Comparison of ENCODE assay signal across 23 cellular contexts in genomic region chrX:11138498-11139390, GRCh38. TPM values are rescaled to one million over a fixed set of nuclear protein-coding genes. Genes with fewer than 3 reads are reported as not detected.
A peak's percentile ranks its signal among the peaks of the same experiment; 100 is the strongest.
DNase-seq lines count a peak whose midpoint lies in the region; ATAC-seq, FAIRE-seq and TF ChIP-seq lines count a peak whose summit lies in the region.
"Had no signal": no experiment of that assay in that cellular context is flagged by ENCODE, and none has a peak within 500 bp of the region (broad histone marks: within the 10 kb centered on the region; RNA-seq: fewer than 3 reads in every experiment).

No MANE protein-coding gene starts in this region.

- POLR2A ChIA-PET in MCF 10A (lab: Yijun Ruan, JAX) = interaction anchor here (1.0 kb wide), 1 partner anchor 9 kb away, joined by 3 read pairs; no protein-coding TSS in a partner anchor

- intact Hi-C loops in mammary epithelial cell (cut with micrococcal nuclease) (no loop called here), MCF 10A (cut with micrococcal nuclease) (no loop called here)

- no peaks in the 10 kb centered on the region for H3K27me3 ChIP-seq in mammary epithelial cell (ENCODE audit: insufficient read depth, low read length)
- H3K27me3 ChIP-seq in astrocyte (ENCODE audit: insufficient read depth, low read length) = no peaks in the 10 kb centered on the region
- no peaks in the 10 kb centered on the region for H3K27me3 ChIP-seq in effector memory CD4-positive, alpha-beta T cell (replicated peaks; ENCODE audit: control insufficient read depth, insufficient read depth, low read length, poor library complexity, severe bottlenecking)

- H3K36me3 ChIP-seq in mammary epithelial cell (ENCODE audit: insufficient read depth, low read length) (no peaks in the 10 kb centered on the region), astrocyte (ENCODE audit: insufficient read depth, low read length) (no peaks in the 10 kb centered on the region)
- no peaks in the 10 kb centered on the region for H3K36me3 ChIP-seq in effector memory CD4-positive, alpha-beta T cell (ENCODE audit: control insufficient read depth, insufficient read depth, low read length)
- H3K36me3 ChIP-seq: BLaER1 had no signal

- H4K20me1 ChIP-seq in mammary epithelial cell (ENCODE audit: insufficient read depth, low read length) = no peaks in the 10 kb centered on the region
- no peaks in the 10 kb centered on the region for H4K20me1 ChIP-seq in astrocyte (ENCODE audit: insufficient read depth, low read length)

- no peaks in the 10 kb centered on the region for H3K9me3 ChIP-seq in mammary epithelial cell (replicated peaks; ENCODE audit: insufficient read depth, low read length)
- no peaks in the 10 kb centered on the region for H3K9me3 ChIP-seq in astrocyte (ENCODE audit: insufficient read depth, low read depth, low read length)
- no peaks in the 10 kb centered on the region for H3K9me3 ChIP-seq in effector memory CD4-positive, alpha-beta T cell (ENCODE audit: control insufficient read depth, low read length)
- H3K9me3 ChIP-seq: BLaER1 had no signal

- H3K4me1 Mint-ChIP-seq in MCF 10A (ENCODE audit: insufficient read depth, unreplicated experiment) = no peaks in the 10 kb centered on the region
- no peaks in the 10 kb centered on the region for H3K4me1 Mint-ChIP-seq in astrocyte (ENCODE audit: low read depth, unreplicated experiment)
- H3K4me1 Mint-ChIP-seq in type B pancreatic cell (ENCODE audit: unreplicated experiment) = no peaks in the 10 kb centered on the region

- no peak overlapping the region for H3K27ac Mint-ChIP-seq in MCF 10A (ENCODE audit: low read depth, unreplicated experiment)
- no peak overlapping the region for H3K27ac Mint-ChIP-seq in astrocyte (ENCODE audit: unreplicated experiment)
- H3K27ac Mint-ChIP-seq in type B pancreatic cell = no peak overlapping the region
- H3K27ac Mint-ChIP-seq: CD8-positive, alpha-beta T cell had no signal

- WGBS in mammary epithelial cell (ENCODE audit: low coverage, missing lambda C conversion rate) = 57% methylated on average over 8 of the region's 56 CpGs

- H3K9ac ChIP-seq in mammary epithelial cell (ENCODE audit: insufficient read depth, low read length) (no peak overlapping the region), astrocyte (ENCODE audit: low read length) (no peak overlapping the region)
- H3K9ac ChIP-seq: BLaER1 had no signal

- H3K27me3 Mint-ChIP-seq in MCF 10A (ENCODE audit: insufficient read depth, unreplicated experiment) = peaks cover 35% of the 10 kb centered on the region
- H3K27me3 Mint-ChIP-seq in astrocyte (ENCODE audit: low read depth, unreplicated experiment) = no peaks in the 10 kb centered on the region
- H3K27me3 Mint-ChIP-seq in type B pancreatic cell = no peaks in the 10 kb centered on the region

- H3K27ac ChIP-seq in mammary epithelial cell (ENCODE audit: insufficient read depth, low read depth, low read length) = no peak overlapping the region
- no peak overlapping the region for H3K27ac ChIP-seq in astrocyte (ENCODE audit: low read depth, low read length)
- H3K27ac ChIP-seq in effector memory CD4-positive, alpha-beta T cell (ENCODE audit: insufficient read depth, low read length, poor library complexity, severe bottlenecking) = no peak overlapping the region
- H3K27ac ChIP-seq: BLaER1 had no signal

- no peak for DNase-seq in mammary epithelial cell
- no peak for DNase-seq in MCF 10A (ENCODE audit: unreplicated experiment)
- DNase-seq in astrocyte (ENCODE audit: low read depth) = no peak
- peak; percentile 46 for DNase-seq in left lobe of liver (ENCODE audit: low spot score)
- DNase-seq in type B pancreatic cell (ENCODE audit: extremely low spot score, unreplicated experiment) = peak; percentile 68
- DNase-seq in GM19238 (ENCODE audit: insufficient read length, low spot score) = no peak
- no peak for DNase-seq in effector memory CD4-positive, alpha-beta T cell
- no peak for DNase-seq in ecto neural progenitor cell (ENCODE audit: low spot score)
- DNase-seq: 8988T; CD8-positive, alpha-beta T cell; DMS79; KG1; NCI-H1048; NCI-H1436 treated with DMSO at 0.1 percent for 48 hours; NCI-H2029 treated with DMSO at 0.1 percent for 48 hours; NCI-H2171 treated with DMSO at 0.1 percent for 48 hours; NCI-H446 treated with DMSO at 0.1 percent for 48 hours; NCI-H748 treated with DMSO at 0.1 percent for 48 hours; OCI-M1; RPMI8226 had no signal

- in situ Hi-C loops in mammary epithelial cell (cut with MboI; ENCODE audit: low sequenced_read_pairs in 2 of 2) = loop anchor here (25.0 kb wide), 1 partner anchor 399 kb away; no protein-coding TSS in a partner anchor

- no TSS peak for BruUV-seq in mammary epithelial cell (replicated peaks; lab: Mats Ljungman, UMichigan)
- BruUV-seq in MCF 10A (replicated peaks; lab: Mats Ljungman, UMichigan) = no TSS peak

- H3K4me3 Mint-ChIP-seq in MCF 10A (ENCODE audit: unreplicated experiment) (no peak overlapping the region), astrocyte (ENCODE audit: unreplicated experiment) (no peak overlapping the region), type B pancreatic cell (no peak overlapping the region)
- H3K4me3 Mint-ChIP-seq: CD8-positive, alpha-beta T cell had no signal

- H3K9me3 Mint-ChIP-seq in MCF 10A (ENCODE audit: unreplicated experiment) = no peaks in the 10 kb centered on the region
- H3K9me3 Mint-ChIP-seq in astrocyte (ENCODE audit: unreplicated experiment) = no peaks in the 10 kb centered on the region
- no peaks in the 10 kb centered on the region for H3K9me3 Mint-ChIP-seq in type B pancreatic cell
- H3K9me3 Mint-ChIP-seq: CD8-positive, alpha-beta T cell had no signal

- no peaks in the 10 kb centered on the region for H3K4me1 ChIP-seq in mammary epithelial cell (ENCODE audit: insufficient read depth, low read length)
- H3K4me1 ChIP-seq in astrocyte (ENCODE audit: insufficient read depth, low read length) = no peaks in the 10 kb centered on the region
- H3K4me1 ChIP-seq in effector memory CD4-positive, alpha-beta T cell (ENCODE audit: control insufficient read depth, insufficient read depth, low read length, poor library complexity, severe bottlenecking) = no peaks in the 10 kb centered on the region
- H3K4me1 ChIP-seq: BLaER1 had no signal

- CTCF ChIA-PET in mammary epithelial cell (lab: Charles Lee; ENCODE audit: low non-redundant PET) = interaction anchor here (0.6 kb wide), 1 partner anchor 509 kb away, joined by 3 read pairs; no protein-coding TSS in a partner anchor
- CTCF ChIA-PET in MCF 10A (lab: Yijun Ruan, JAX) = interaction anchor here (0.7 to 5.1 kb wide), 6 partner anchors 9 to 949 kb away, joined by 3 to 98 read pairs (median 4); no protein-coding TSS in a partner anchor

- no peak for FAIRE-seq in astrocyte (lab: Jason Lieb, UNC)
- FAIRE-seq: D721Med had no signal

- ATAC-seq in left lobe of liver = peak; percentile 59
- ATAC-seq: CD8-positive, alpha-beta T cell; HCT116 had no signal

- no peak for TF ChIP-seq CTCF in mammary epithelial cell (conservative IDR thresholded peaks at IDR 0.05 in 1 of 2, IDR thresholded peaks at IDR 0.05 in 1 of 2; ENCODE audit: extremely low read depth in 1 of 2, insufficient read depth in 1 of 2, low read depth in 1 of 2, low read length in 2 of 2)
- TF ChIP-seq CTCF in MCF 10A (IDR thresholded peaks at IDR 0.05; ENCODE audit: unreplicated experiment) = no peak
- TF ChIP-seq CTCF in astrocyte (IDR thresholded peaks at IDR 0.05; ENCODE audit: insufficient read depth, low read depth, low read length) = no peak
- TF ChIP-seq CTCF in type B pancreatic cell (conservative IDR thresholded peaks at IDR 0.05) = no peak

- H3K79me2 ChIP-seq in mammary epithelial cell (ENCODE audit: insufficient read depth, low read length) = no peaks in the 10 kb centered on the region
- H3K79me2 ChIP-seq in astrocyte (ENCODE audit: insufficient read depth, low read length) = no peaks in the 10 kb centered on the region

- dilution Hi-C loops in mammary epithelial cell (cut with HindIII; ENCODE audit: low sequenced_read_pairs) = loop anchor here (25.0 kb wide), 1 partner anchor 951 kb away; no protein-coding TSS in a partner anchor

- H2AFZ ChIP-seq in mammary epithelial cell (ENCODE audit: low read depth, low read length) (peak overlapping the region; percentile 46), astrocyte (ENCODE audit: low read depth, low read length) (no peak overlapping the region)

- H3K4me2 ChIP-seq in mammary epithelial cell (ENCODE audit: insufficient read depth, low read depth, low read length) (peak overlapping the region; percentile 53), astrocyte (ENCODE audit: low read length) (peak overlapping the region; percentile 36)
- H3K4me2 ChIP-seq: BLaER1 had no signal

- H3K4me3 ChIP-seq in mammary epithelial cell (replicated peaks in 1 of 3; ENCODE audit: insufficient read depth in 1 of 3, low read depth in 2 of 3, low read length in 3 of 3) (no peak overlapping the region), astrocyte (ENCODE audit: insufficient read depth, low read depth, low read length) (no peak overlapping the region)
- no peak overlapping the region for H3K4me3 ChIP-seq in effector memory CD4-positive, alpha-beta T cell (ENCODE audit: insufficient read depth, low read depth, low read length, poor library complexity, severe bottlenecking)
- H3K4me3 ChIP-seq: BLaER1 had no signal

- H3K36me3 Mint-ChIP-seq in MCF 10A (ENCODE audit: insufficient read depth, unreplicated experiment) (no peaks in the 10 kb centered on the region), astrocyte (ENCODE audit: low read depth, unreplicated experiment) (no peaks in the 10 kb centered on the region), type B pancreatic cell (no peaks in the 10 kb centered on the region)
- H3K36me3 Mint-ChIP-seq: CD8-positive, alpha-beta T cell had no signal

RNA-seq across cellular contexts. Expression of gene HCCS, which starts 27.6 kb away (rescaled TPM):
- 10 to 100 TPM; 25.8 to 42.2 TPM for total RNA-seq in mammary epithelial cell
- polyA plus RNA-seq in mammary epithelial cell = 29.2 TPM
- 17.0 TPM for polyA minus RNA-seq in mammary epithelial cell
- total RNA-seq in MCF 10A (2022) = 39.3 and 41.0 TPM in 2 replicates
- 38.0 and 39.2 TPM in 2 replicates for total RNA-seq in astrocyte
- total RNA-seq in left lobe of liver = 9.6 TPM
- total RNA-seq in type B pancreatic cell (ENCODE audit: low replicate concordance) = 28.0 and 39.7 TPM in 2 replicates

Comparison
In these comparisons a context has a peak if more than half of its experiments do, and no peak if none do; other contexts are left out.
1. DNase-seq: peak in left lobe of liver (single experiment) and type B pancreatic cell (single experiment); none in mammary epithelial cell (single experiment), MCF 10A (single experiment), astrocyte (single experiment), GM19238 (single experiment), effector memory CD4-positive, alpha-beta T cell (0 of 3) and ecto neural progenitor cell (single experiment).